Comparison of ENCODE assay signal across 33 cellular contexts in the genomic region with DNA sequence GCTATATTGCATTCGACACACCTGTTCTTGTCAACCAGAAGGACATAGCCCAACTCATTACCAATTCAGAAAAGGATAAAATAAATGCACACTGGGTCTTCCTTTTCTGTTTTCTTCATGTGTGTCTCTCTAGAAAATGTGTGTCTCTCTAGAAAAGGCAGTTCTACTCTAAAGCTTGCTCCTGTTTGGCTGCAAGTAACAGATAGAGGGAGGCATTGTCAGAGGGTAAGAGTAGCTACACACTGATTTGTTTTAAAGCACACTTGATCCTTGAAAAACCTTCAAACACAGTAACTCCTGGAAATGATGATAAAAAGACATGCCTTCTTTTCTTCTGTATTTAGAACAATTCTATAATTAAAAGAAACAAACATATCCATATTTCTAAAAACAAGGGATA. TPM values are rescaled to one million over a fixed set of nuclear protein-coding genes. Genes with fewer than 3 reads are reported as not detected.
"Had no signal": no experiment of that assay in that cellular context is flagged by ENCODE, and none has a peak within 500 bp of the region (broad histone marks: within the 10 kb centered on the region; RNA-seq: fewer than 3 reads in every experiment).

No MANE protein-coding gene starts in this region.

- ATAC-seq: activated CD4-positive, alpha-beta T cell treated with anti-CD3 and anti-CD28 coated beads for 36 hours; activated CD4-positive, CD25-positive, alpha-beta regulatory T cell treated with anti-CD3 and anti-CD28 coated beads, Interleukin-2, amount 50 U/mL, for 24 hours; activated naive CD8-positive, alpha-beta T cell treated with anti-CD3 and anti-CD28 coated beads, Interleukin-2, amount 50 U/mL, for 24 hours; activated T-cell treated with anti-CD3 and anti-CD28 coated beads, Interleukin-2, amount 50 U/mL, for 4 hours; K562; WTC11 had no signal

- H3K4me1 Mint-ChIP-seq: activated CD4-positive, alpha-beta T cell treated with anti-CD3 and anti-CD28 coated beads for 36 hours; activated naive CD4-positive, alpha-beta T cell treated with anti-CD3 and anti-CD28 coated beads, Interleukin-2, amount 10 ng/mL, durations not matched to agents 7 days and 5 days; activated naive CD8-positive, alpha-beta T cell treated with anti-CD3 and anti-CD28 coated beads, Interleukin-2, amount 50 U/mL, for 24 hours; WTC11 had no signal

- H3K9me3 Mint-ChIP-seq: activated naive CD4-positive, alpha-beta T cell treated with anti-CD3 and anti-CD28 coated beads, Interleukin-2, amount 10 ng/mL, durations not matched to agents 7 days and 5 days; activated naive CD8-positive, alpha-beta T cell treated with anti-CD3 and anti-CD28 coated beads, Interleukin-2, amount 50 U/mL, for 24 hours; activated T-cell treated with anti-CD3 and anti-CD28 coated beads, Interleukin-2, amount 50 U/mL, for 4 hours; activated T-helper 1 cell treated with anti-CD3 and anti-CD28 coated beads, Interleukin-12 subunit alpha, Interleukin-12 subunit beta, Interleukin-2, Interleukin-4 antibody, amounts not matched to agents 30 ng/mL and 10 ng/mL and 1 ng/mL, durations not matched to agents 14 hours and 24 hours and 36 hours; T-helper 1 cell treated with Interleukin-12 subunit alpha and Interleukin-12 subunit beta and Interleukin-4 antibody, amounts not matched to agents 30 μg/mL and 1 μg/mL, for 36 hours; T-helper 2 cell treated with Interferon-gamma antibody and Interleukin-4, amounts not matched to agents 5 μg/mL and 100 μg/mL, for 36 hours; WTC11 had no signal

- H3K27ac Mint-ChIP-seq: activated CD4-positive, alpha-beta memory T cell treated with anti-CD3 and anti-CD28 coated beads for 36 hours; activated CD4-positive, alpha-beta T cell treated with anti-CD3 and anti-CD28 coated beads for 36 hours; activated naive CD4-positive, alpha-beta T cell treated with anti-CD3 and anti-CD28 coated beads, Interleukin-2, amount 10 ng/mL, durations not matched to agents 7 days and 5 days; activated naive CD8-positive, alpha-beta T cell; activated naive CD8-positive, alpha-beta T cell treated with anti-CD3 and anti-CD28 coated beads, Interleukin-2, amount 50 U/mL, for 24 hours; activated T-helper 1 cell treated with anti-CD3 and anti-CD28 coated beads, Interleukin-12 subunit alpha, Interleukin-12 subunit beta, Interleukin-2, Interleukin-4 antibody, amounts not matched to agents 30 ng/mL and 10 ng/mL and 1 ng/mL, durations not matched to agents 14 hours and 24 hours and 36 hours; brain; T-helper 1 cell treated with Interleukin-12 subunit alpha and Interleukin-12 subunit beta and Interleukin-4 antibody, amounts not matched to agents 30 μg/mL and 1 μg/mL, for 36 hours; T-helper 2 cell treated with Interferon-gamma antibody and Interleukin-4, amounts not matched to agents 5 μg/mL and 100 μg/mL, for 36 hours; WTC11 had no signal

- H3K4me3 ChIP-seq: K562, PC-9, SK-N-MC had no signal

- H3K27me3 Mint-ChIP-seq: activated naive CD4-positive, alpha-beta T cell treated with anti-CD3 and anti-CD28 coated beads, Interleukin-2, amount 10 ng/mL, durations not matched to agents 7 days and 5 days had no signal

- H3K4me3 Mint-ChIP-seq: activated CD4-positive, alpha-beta memory T cell treated with anti-CD3 and anti-CD28 coated beads for 36 hours; activated CD4-positive, alpha-beta T cell treated with anti-CD3 and anti-CD28 coated beads for 36 hours; activated naive CD4-positive, alpha-beta T cell treated with anti-CD3 and anti-CD28 coated beads, Interleukin-2, amount 10 ng/mL, durations not matched to agents 7 days and 5 days; activated naive CD8-positive, alpha-beta T cell; activated naive CD8-positive, alpha-beta T cell treated with anti-CD3 and anti-CD28 coated beads, Interleukin-2, amount 50 U/mL, for 24 hours; activated T-cell treated with anti-CD3 and anti-CD28 coated beads, Interleukin-2, amount 50 U/mL, for 4 hours; activated T-helper 1 cell treated with anti-CD3 and anti-CD28 coated beads, Interleukin-12 subunit alpha, Interleukin-12 subunit beta, Interleukin-2, Interleukin-4 antibody, amounts not matched to agents 30 ng/mL and 10 ng/mL and 1 ng/mL, durations not matched to agents 14 hours and 24 hours and 36 hours; brain; T-helper 1 cell treated with Interleukin-12 subunit alpha and Interleukin-12 subunit beta and Interleukin-4 antibody, amounts not matched to agents 30 μg/mL and 1 μg/mL, for 36 hours; T-helper 2 cell treated with Interferon-gamma antibody and Interleukin-4, amounts not matched to agents 5 μg/mL and 100 μg/mL, for 36 hours; WTC11 had no signal

- DNase-seq: activated CD4-positive, alpha-beta memory T cell treated with anti-CD3 and anti-CD28 coated beads for 36 hours; activated CD4-positive, alpha-beta T cell treated with anti-CD3 and anti-CD28 coated beads for 36 hours; activated CD4-positive, alpha-beta T cell treated with anti-CD3 and anti-CD28 coated beads, Interleukin-2, amount 50 U/mL, for 1 hour; activated CD8-positive, alpha-beta memory T cell treated with anti-CD3 and anti-CD28 coated beads, Interleukin-2, amount 50 U/mL, for 4 hours; activated gamma-delta T cell treated with Interleukin-2 at 50 U/mL for 16 hours; activated naive CD4-positive, alpha-beta T cell treated with anti-CD3 and anti-CD28 coated beads, Interleukin-2, amount 10 ng/mL, durations not matched to agents 7 days and 5 days; activated naive CD8-positive, alpha-beta T cell treated with anti-CD3 and anti-CD28 coated beads, Interleukin-2, amount 50 U/mL, for 24 hours; activated T-cell treated with anti-CD3 and anti-CD28 coated beads for 4 hours; activated T-cell treated with anti-CD3 and anti-CD28 coated beads, Interleukin-2, amount 50 U/mL, for 4 hours; anterior cingulate cortex; caudate nucleus; NCI-H1092 treated with DMSO at 0.1 percent for 48 hours; NCI-H1417; NCI-H146; NCI-H187; NCI-H2029 treated with DMSO at 0.1 percent for 48 hours; NCI-H2107; NCI-H345; NCI-H524 treated with DMSO at 0.1 percent for 48 hours; PC-9; Right ventricle myocardium superior had no signal

RNA-seq across cellular contexts. Expression of gene GRM1, which starts 21.3 kb away (rescaled TPM):
- total RNA-seq: activated CD4-positive, alpha-beta memory T cell treated with anti-CD3 and anti-CD28 coated beads for 36 hours; activated CD4-positive, alpha-beta T cell treated with anti-CD3 and anti-CD28 coated beads for 36 hours; activated T-cell treated with anti-CD3 and anti-CD28 coated beads, Interleukin-2, amount 50 U/mL, for 4 hours; activated T-helper 1 cell treated with anti-CD3 and anti-CD28 coated beads, Interleukin-12 subunit alpha, Interleukin-12 subunit beta, Interleukin-2, Interleukin-4 antibody, amounts not matched to agents 30 ng/mL and 10 ng/mL and 1 ng/mL, durations not matched to agents 14 hours and 24 hours and 36 hours; bronchial epithelial cell; K562; NCI-H460; OCI-LY7 had no signal
- polyA plus RNA-seq: K562 had no signal
